In genomic region chr12:55845349-55845748, GRCh38 we compare ENCODE assay signal across 1 cellular context.
TF ChIP-seq lines count a peak whose summit lies in the region.

No MANE protein-coding gene starts in this region.

TF ChIP-seq in HCT116, 20 proteins besides CTCF, POLR2A, EP300 and RAD21:
- no peak for TF ChIP-seq CBX3 (IDR thresholded peaks at IDR 0.05; ENCODE audit: low read depth)
- no peak for TF ChIP-seq EZH2phosphoT487 (IDR thresholded peaks at IDR 0.05; ENCODE audit: borderline replicate concordance)
- TF ChIP-seq ZFX (IDR thresholded peaks at IDR 0.05) = no peak
- TF ChIP-seq SIN3A (IDR thresholded peaks at IDR 0.05; ENCODE audit: low read depth) = no peak
- no peak for TF ChIP-seq FOSL1 (IDR thresholded peaks at IDR 0.05; ENCODE audit: low read depth)
- no peak for TF ChIP-seq ATF3 (IDR thresholded peaks at IDR 0.05)
- TF ChIP-seq YY1 (IDR thresholded peaks at IDR 0.05; ENCODE audit: extremely low read depth, insufficient replicate concordance, low read depth, low read length) = no peak
- TF ChIP-seq SRF (IDR thresholded peaks at IDR 0.05; ENCODE audit: low read depth) = no peak
- no peak for TF ChIP-seq REST (IDR thresholded peaks at IDR 0.05; ENCODE audit: low read depth)
- TF ChIP-seq POLR2AphosphoS5 (IDR thresholded peaks at IDR 0.05; ENCODE audit: low read depth, low read length) = no peak
